In genomic region chr5:93611510-93611899, GRCh38 we compare ENCODE assay signal across 22 cellular contexts. TPM values are rescaled to one million over a fixed set of nuclear protein-coding genes. Genes with fewer than 3 reads are reported as not detected.
A peak's percentile ranks its signal among the peaks of the same experiment; 100 is the strongest.
DNase-seq lines count a peak whose midpoint lies in the region; ATAC-seq and TF ChIP-seq lines count a peak whose summit lies in the region.
"Had no signal": no experiment of that assay in that cellular context is flagged by ENCODE, and none has a peak within 500 bp of the region (broad histone marks: within the 10 kb centered on the region; RNA-seq: fewer than 3 reads in every experiment).

No MANE protein-coding gene starts in this region.

- H3K9me3 Mint-ChIP-seq in stimulated activated naive B cell treated with anti-CD40 and anti-IgM and Interleukin-4, amounts not matched to agents 10 μg/mL and 1 μg/mL and 100 μg/mL, for 72 hours: no peaks in the 10 kb centered on the region
- H3K9me3 Mint-ChIP-seq: activated T-helper 2 cell treated with anti-CD3 and anti-CD28 coated beads, Interferon-gamma antibody, Interleukin-2, Interleukin-4, amounts not matched to agents 10 μg/mL and 5 μg/mL and 100 μg/mL, durations not matched to agents 14 hours and 24 hours and 36 hours had no signal

- intact Hi-C loops in heart left ventricle (cut with DNase I) (loop anchor here in 1 of 10 donors (10.0 kb wide), 1 partner anchor 193 kb away; no protein-coding TSS in a partner anchor), breast epithelium (cut with DNase I; ENCODE audit: low total_unique reads) (loop anchor here (5.0 kb wide), 1 partner anchor 191 kb away; no protein-coding TSS in a partner anchor)

- peaks cover 0 to 4% of the 10 kb centered on the region in 2 donors for H3K36me3 Mint-ChIP-seq in stimulated activated naive B cell treated with anti-CD40 and anti-IgM and Interleukin-4, amounts not matched to agents 10 μg/mL and 1 μg/mL and 100 μg/mL, for 72 hours

- peaks cover 0 to 17% of the 10 kb centered on the region in 2 donors for H3K4me1 ChIP-seq in right atrium auricular region
- peaks cover 0 to 20% (median 5%) of the 10 kb centered on the region in 12 donors for H3K4me1 ChIP-seq in heart left ventricle
- peaks cover 15% of the 10 kb centered on the region for H3K4me1 ChIP-seq in adipocyte (ENCODE audit: control insufficient read depth, insufficient read depth, low read length)
- peaks cover 28% of the 10 kb centered on the region for H3K4me1 ChIP-seq in iPS-18a (ENCODE audit: control insufficient read depth, low read depth, low read length)
- H3K4me1 ChIP-seq in breast epithelium: no peaks in the 10 kb centered on the region

- H3K9me3 ChIP-seq in right atrium auricular region (no peaks in the 10 kb centered on the region), heart left ventricle (no peaks in the 10 kb centered on the region), adipocyte (ENCODE audit: control insufficient read depth, low read length) (peaks cover 8% of the 10 kb centered on the region), iPS-18a (ENCODE audit: control insufficient read depth, low read depth, low read length) (no peaks in the 10 kb centered on the region), breast epithelium (no peaks in the 10 kb centered on the region)
- H3K9me3 ChIP-seq: heart right ventricle, SJSA1, tibial artery had no signal

- H3K4me3 ChIP-seq in right atrium auricular region (peak overlapping the region; percentile 29 to 39), heart left ventricle (no peak overlapping the region), adipocyte (ENCODE audit: low read length) (peak overlapping the region; percentile 71), iPS-18a (ENCODE audit: low read length) (peak overlapping the region; percentile 42), breast epithelium (no peak overlapping the region)
- H3K4me3 ChIP-seq: heart right ventricle, SJSA1, tibial artery had no signal

- TF ChIP-seq POLR2A in heart left ventricle (IDR thresholded peaks at IDR 0.05): no peak
- TF ChIP-seq POLR2A in breast epithelium (IDR thresholded peaks at IDR 0.05): no peak

- no peak for TF ChIP-seq CTCF in right atrium auricular region (IDR thresholded peaks at IDR 0.05)
- TF ChIP-seq CTCF in heart left ventricle (IDR thresholded peaks at IDR 0.05): no peak
- TF ChIP-seq CTCF in breast epithelium (IDR thresholded peaks at IDR 0.05): no peak

- DNase-seq in right atrium auricular region (ENCODE audit: low spot score): no peak
- no peak for DNase-seq in heart left ventricle
- no peak for DNase-seq in adipocyte (ENCODE audit: low read depth)
- DNase-seq in stimulated activated naive B cell treated with anti-CD40 and anti-IgM and Interleukin-4, amounts not matched to agents 10 μg/mL and 1 μg/mL and 100 μg/mL, for 72 hours: no peak
- DNase-seq in NCI-H2107 (lab: John Stamatoyannopoulos, UW): no peak
- DNase-seq in breast epithelium (ENCODE audit: low spot score in 2 of 2): no peak
- DNase-seq: activated CD4-positive, CD25-positive, alpha-beta regulatory T cell treated with anti-CD3 and anti-CD28 coated beads, Interleukin-2, amount 50 U/mL, for 72 hours; activated naive CD8-positive, alpha-beta T cell treated with anti-CD3 and anti-CD28 coated beads, Interleukin-2, amount 50 U/mL, for 24 hours; heart right ventricle; naive thymus-derived CD8-positive, alpha-beta T cell; NCI-H1048; NCI-H524 treated with DMSO at 0.1 percent for 48 hours; stimulated activated naive CD4-positive, alpha-beta T cell treated with Interleukin-2 at 50 U/mL for 16 hours; T1000; tibial artery had no signal

- peaks cover 6 to 11% of the 10 kb centered on the region in 2 donors for H3K27me3 ChIP-seq in right atrium auricular region
- H3K27me3 ChIP-seq in heart left ventricle: peaks cover 33 to 92% (median 79%) of the 10 kb centered on the region in 9 donors
- H3K27me3 ChIP-seq in adipocyte (replicated peaks; ENCODE audit: control insufficient read depth, insufficient read depth, low read length): peaks cover 60% of the 10 kb centered on the region
- H3K27me3 ChIP-seq in iPS-18a (ENCODE audit: control insufficient read depth, insufficient read depth, low read length): peaks cover 100% of the 10 kb centered on the region
- peaks cover 0 to 70% of the 10 kb centered on the region in 2 donors for H3K27me3 ChIP-seq in breast epithelium

- H3K9ac ChIP-seq in adipocyte (ENCODE audit: low read length): no peak overlapping the region
- no peak overlapping the region for H3K9ac ChIP-seq in iPS-18a (ENCODE audit: low read length)
- H3K9ac ChIP-seq: KMS-11 had no signal

- 5 to 10% (median 8%) methylated on average over 7 of the region's 7 CpGs for WGBS in heart left ventricle, 4 donors

- peaks cover 14 to 23% of the 10 kb centered on the region in 2 donors for H3K4me1 Mint-ChIP-seq in stimulated activated naive B cell treated with anti-CD40 and anti-IgM and Interleukin-4, amounts not matched to agents 10 μg/mL and 1 μg/mL and 100 μg/mL, for 72 hours

- H3K4me3 Mint-ChIP-seq in stimulated activated naive B cell treated with anti-CD40 and anti-IgM and Interleukin-4, amounts not matched to agents 10 μg/mL and 1 μg/mL and 100 μg/mL, for 72 hours: no peak overlapping the region
- H3K4me3 Mint-ChIP-seq: activated naive CD8-positive, alpha-beta T cell treated with anti-CD3 and anti-CD28 coated beads, Interleukin-2, amount 50 U/mL, for 24 hours had no signal

- H3K36me3 ChIP-seq in right atrium auricular region (no peaks in the 10 kb centered on the region), heart left ventricle (no peaks in the 10 kb centered on the region), adipocyte (ENCODE audit: control insufficient read depth, insufficient read depth, low read length, severe bottlenecking) (no peaks in the 10 kb centered on the region), iPS-18a (ENCODE audit: control insufficient read depth, low read depth, low read length) (no peaks in the 10 kb centered on the region), breast epithelium (no peaks in the 10 kb centered on the region)
- H3K36me3 ChIP-seq: heart right ventricle, SJSA1, tibial artery had no signal

- H3K27ac Mint-ChIP-seq in stimulated activated naive B cell treated with anti-CD40 and anti-IgM and Interleukin-4, amounts not matched to agents 10 μg/mL and 1 μg/mL and 100 μg/mL, for 72 hours: peak overlapping the region; percentile 11
- H3K27ac Mint-ChIP-seq: activated naive CD8-positive, alpha-beta T cell treated with anti-CD3 and anti-CD28 coated beads, Interleukin-2, amount 50 U/mL, for 24 hours; activated T-helper 2 cell treated with anti-CD3 and anti-CD28 coated beads, Interferon-gamma antibody, Interleukin-2, Interleukin-4, amounts not matched to agents 10 μg/mL and 5 μg/mL and 100 μg/mL, durations not matched to agents 14 hours and 24 hours and 36 hours; naive thymus-derived CD8-positive, alpha-beta T cell had no signal

- ATAC-seq in heart left ventricle (no peak), HG03520 (IDR thresholded peaks at IDR 0.05; ENCODE audit: unreplicated experiment) (no peak)
- no peak for ATAC-seq in stimulated activated naive B cell treated with anti-CD40 and anti-IgM and Interleukin-4, amounts not matched to agents 10 μg/mL and 1 μg/mL and 100 μg/mL, for 72 hours (replicated peaks)
- ATAC-seq: activated naive CD8-positive, alpha-beta T cell treated with anti-CD3 and anti-CD28 coated beads, Interleukin-2, amount 50 U/mL, for 24 hours; heart right ventricle; naive thymus-derived CD8-positive, alpha-beta T cell had no signal

- H3K27me3 Mint-ChIP-seq in stimulated activated naive B cell treated with anti-CD40 and anti-IgM and Interleukin-4, amounts not matched to agents 10 μg/mL and 1 μg/mL and 100 μg/mL, for 72 hours: peaks cover 57 to 70% of the 10 kb centered on the region in 2 donors

- no peak overlapping the region for H3K27ac ChIP-seq in right atrium auricular region
- H3K27ac ChIP-seq in heart left ventricle: no peak overlapping the region
- no peak overlapping the region for H3K27ac ChIP-seq in iPS-18a (ENCODE audit: low read length)
- H3K27ac ChIP-seq in breast epithelium: no peak overlapping the region
- H3K27ac ChIP-seq: C4-2B, heart right ventricle, KMS-11, SJSA1, tibial artery had no signal

RNA-seq across cellular contexts. Expression of gene NR2F1, which starts 28.5 kb away (rescaled TPM):
- total RNA-seq in right atrium auricular region (10 to 100 TPM; 35.3 to 37.6 TPM), heart left ventricle (10 to 100 TPM in 1 of 9 donors, 1 to 10 TPM in 1, under 1 TPM in 4, not detected in 3; 0.37 to 13.5 (median 0.68) TPM), breast epithelium (10 to 100 TPM in 2 of 3 donors, 1 to 10 TPM in 1; 4.6 to 63.6 (median 59.1) TPM)
- under 1 TPM; 0.46 to 0.65 TPM for polyA plus RNA-seq in heart left ventricle
- total RNA-seq: activated CD8-positive, alpha-beta memory T cell treated with anti-CD3 and anti-CD28 coated beads for 36 hours; activated T-helper 2 cell treated with anti-CD3 and anti-CD28 coated beads, Interferon-gamma antibody, Interleukin-2, Interleukin-4, amounts not matched to agents 10 μg/mL and 5 μg/mL and 100 μg/mL, durations not matched to agents 14 hours and 24 hours and 36 hours; naive thymus-derived CD8-positive, alpha-beta T cell had no signal
- polyA plus RNA-seq: naive thymus-derived CD8-positive, alpha-beta T cell had no signal

RNA-seq across cellular contexts. Expression of gene NR2F1-AS1, which starts 30.5 kb away (rescaled TPM):
- total RNA-seq in right atrium auricular region (10 to 100 TPM in 1 of 2 donors, 1 to 10 TPM in 1; 7.1 to 11.0 TPM), heart left ventricle (1 to 10 TPM in 2 of 9 donors, under 1 TPM in 4, not detected in 3; 0.17 to 4.5 (median 0.82) TPM), breast epithelium (10 to 100 TPM in 2 of 3 donors, 1 to 10 TPM in 1; 7.0 to 17.4 (median 15.2) TPM)
- under 1 TPM; 0.24 to 0.57 TPM for polyA plus RNA-seq in heart left ventricle
- total RNA-seq: activated CD8-positive, alpha-beta memory T cell treated with anti-CD3 and anti-CD28 coated beads for 36 hours; activated T-helper 2 cell treated with anti-CD3 and anti-CD28 coated beads, Interferon-gamma antibody, Interleukin-2, Interleukin-4, amounts not matched to agents 10 μg/mL and 5 μg/mL and 100 μg/mL, durations not matched to agents 14 hours and 24 hours and 36 hours; naive thymus-derived CD8-positive, alpha-beta T cell had no signal
- polyA plus RNA-seq: naive thymus-derived CD8-positive, alpha-beta T cell had no signal

Comparison
In these comparisons a context has a peak if more than half of its experiments do, and no peak if none do; other contexts are left out.
1. H3K4me3 ChIP-seq: peak in right atrium auricular region (2 of 2), adipocyte (single experiment) and iPS-18a (single experiment); none in heart left ventricle (0 of 12) and breast epithelium (0 of 3).